ENCODE assay signal across 9 cellular contexts in genomic region chr1:201719812-201720521, GRCh38.
DNase-seq lines count a peak whose midpoint lies in the region; ATAC-seq, FAIRE-seq and TF ChIP-seq lines count a peak whose summit lies in the region.
"Had no signal": no experiment of that assay in that cellular context is flagged by ENCODE, and none has a peak within 500 bp of the region (broad histone marks: within the 10 kb centered on the region; RNA-seq: fewer than 3 reads in every experiment).

No MANE protein-coding gene starts in this region.

- TF ChIP-seq CTCF in bronchial epithelial cell (IDR thresholded peaks at IDR 0.05; ENCODE audit: insufficient read depth, low read length, severe bottlenecking) (no peak), keratinocyte (optimal IDR thresholded peaks at IDR 0.05 in 1 of 3, IDR thresholded peaks at IDR 0.05 in 1 of 3, conservative IDR thresholded peaks at IDR 0.05 in 1 of 3; ENCODE audit: extremely low read depth in 1 of 3, insufficient read depth in 2 of 3, low read length in 3 of 3) (no peak), MM.1S (IDR thresholded peaks at IDR 0.05; ENCODE audit: low read length) (no peak)

- H2AFZ ChIP-seq in keratinocyte (ENCODE audit: control insufficient read depth, low read length), result peak overlapping the region; percentile 13
- no peak overlapping the region for H2AFZ ChIP-seq in MM.1S (ENCODE audit: low read length)

- no peaks in the 10 kb centered on the region for H3F3A ChIP-seq in MM.1S (ENCODE audit: insufficient read depth, low read length)

- H3K27me3 Mint-ChIP-seq in stimulated activated naive CD8-positive, alpha-beta T cell treated with anti-CD3 and anti-CD28 coated beads, Interleukin-15, amount 100 ng/mL, for 72 hours, result peaks cover 2% of the 10 kb centered on the region

- DNase-seq in bronchial epithelial cell (ENCODE audit: low read depth) (peak; percentile 60), keratinocyte (ENCODE audit: low read depth, low spot score) (no peak), 8988T (no peak), MM.1S (no peak)
- no peak for DNase-seq in stimulated activated naive CD8-positive, alpha-beta T cell treated with anti-CD3 and anti-CD28 coated beads, Interleukin-15, amount 100 ng/mL, for 72 hours
- DNase-seq in activated naive CD4-positive, alpha-beta T cell treated with anti-CD3 and anti-CD28 coated beads, Interleukin-2, amount 50 U/mL, for 16 hours, result no peak

- dilution Hi-C loops in keratinocyte (cut with MboI; ENCODE audit: extremely low pct_ligation_motif_present, low sequenced_read_pairs), result no loop called here

- no peak for ATAC-seq in stimulated activated naive CD8-positive, alpha-beta T cell treated with anti-CD3 and anti-CD28 coated beads, Interleukin-15, amount 100 ng/mL, for 72 hours
- ATAC-seq in GM21360 (IDR thresholded peaks at IDR 0.05; ENCODE audit: unreplicated experiment), result no peak

- H3K4me3 Mint-ChIP-seq in stimulated activated naive CD8-positive, alpha-beta T cell treated with anti-CD3 and anti-CD28 coated beads, Interleukin-15, amount 100 ng/mL, for 72 hours, result no peak overlapping the region

- no peaks in the 10 kb centered on the region for H3K4me1 Mint-ChIP-seq in stimulated activated naive CD8-positive, alpha-beta T cell treated with anti-CD3 and anti-CD28 coated beads, Interleukin-15, amount 100 ng/mL, for 72 hours

- no peak for FAIRE-seq in bronchial epithelial cell (lab: Jason Lieb, UNC)
- no peak for FAIRE-seq in keratinocyte (lab: Jason Lieb, UNC)

- H3K9me1 ChIP-seq in keratinocyte (ENCODE audit: control insufficient read depth, extremely low read depth, insufficient read depth, low read length), result no peaks in the 10 kb centered on the region

- H3K79me2 ChIP-seq in keratinocyte (ENCODE audit: control insufficient read depth, insufficient read depth, low read length) (no peaks in the 10 kb centered on the region), MM.1S (ENCODE audit: low read length) (no peaks in the 10 kb centered on the region)

- no peaks in the 10 kb centered on the region for H3K9me2 ChIP-seq in MM.1S (replicated peaks; ENCODE audit: insufficient read depth, low read length)

- H3K9ac ChIP-seq in HUES6 (ENCODE audit: low read length) (peak overlapping the region; percentile 46), keratinocyte (ENCODE audit: control insufficient read depth, extremely low read depth, insufficient read depth, low read length) (peak overlapping the region; percentile 41), MM.1S (ENCODE audit: low read length) (no peak overlapping the region)

- H3K9me3 Mint-ChIP-seq in stimulated activated naive CD8-positive, alpha-beta T cell treated with anti-CD3 and anti-CD28 coated beads, Interleukin-15, amount 100 ng/mL, for 72 hours, result no peaks in the 10 kb centered on the region

- H3K9me3 ChIP-seq in HUES6 (ENCODE audit: control insufficient read depth, insufficient read depth, low read depth, low read length), result no peaks in the 10 kb centered on the region
- no peaks in the 10 kb centered on the region for H3K9me3 ChIP-seq in keratinocyte (ENCODE audit: control insufficient read depth, low read depth, low read length)
- no peaks in the 10 kb centered on the region for H3K9me3 ChIP-seq in MM.1S (replicated peaks; ENCODE audit: insufficient read depth, low read length)
- H3K9me3 ChIP-seq: SJSA1 had no signal

- no peaks in the 10 kb centered on the region for H4K20me1 ChIP-seq in keratinocyte (ENCODE audit: control insufficient read depth, extremely low read depth, insufficient read depth, low read length)
- H4K20me1 ChIP-seq in MM.1S (ENCODE audit: insufficient read depth, low read length), result no peaks in the 10 kb centered on the region

- H3K4me1 ChIP-seq in HUES6 (ENCODE audit: control insufficient read depth, insufficient read depth, low read length) (peaks cover 37% of the 10 kb centered on the region), keratinocyte (ENCODE audit: control insufficient read depth, extremely low read depth, insufficient read depth, low read length) (peaks cover 22% of the 10 kb centered on the region), MM.1S (ENCODE audit: low read length) (peaks cover 11% of the 10 kb centered on the region)

- H3K27ac ChIP-seq in HUES6 (ENCODE audit: low read depth, low read length) (no peak overlapping the region; the same call in 1 of the 2 replicates), keratinocyte (ENCODE audit: control insufficient read depth, insufficient read depth, low read length) (peak overlapping the region; percentile 31), MM.1S (ENCODE audit: low read length) (no peak overlapping the region)

- H3K27me3 ChIP-seq in HUES6 (ENCODE audit: control insufficient read depth, insufficient read depth, low read length) (no peaks in the 10 kb centered on the region), bronchial epithelial cell (ENCODE audit: control insufficient read depth, insufficient read depth, low read length) (no peaks in the 10 kb centered on the region), keratinocyte (ENCODE audit: control insufficient read depth, extremely low read depth, insufficient read depth, low read length) (no peaks in the 10 kb centered on the region), MM.1S (replicated peaks; ENCODE audit: insufficient read depth, low read length) (no peaks in the 10 kb centered on the region)
- H3K27me3 ChIP-seq: SJSA1 had no signal

- H3K27ac Mint-ChIP-seq in stimulated activated naive CD8-positive, alpha-beta T cell treated with anti-CD3 and anti-CD28 coated beads, Interleukin-15, amount 100 ng/mL, for 72 hours, result peak overlapping the region; percentile 18 to 87

- H3K36me3 ChIP-seq in HUES6 (ENCODE audit: control insufficient read depth, insufficient read depth, low read length), result no peaks in the 10 kb centered on the region
- H3K36me3 ChIP-seq in bronchial epithelial cell (ENCODE audit: control insufficient read depth, insufficient read depth, low read length), result no peaks in the 10 kb centered on the region
- H3K36me3 ChIP-seq in keratinocyte (ENCODE audit: control insufficient read depth in 2 of 2, extremely low read depth in 1 of 2, insufficient read depth in 2 of 2, low read length in 2 of 2), result no peaks in the 10 kb centered on the region
- H3K36me3 ChIP-seq in MM.1S (replicated peaks; ENCODE audit: insufficient read depth, low read length), result no peaks in the 10 kb centered on the region

- H3K4me3 ChIP-seq in HUES6 (ENCODE audit: low read depth, low read length), result no peak overlapping the region
- no peak overlapping the region for H3K4me3 ChIP-seq in bronchial epithelial cell (ENCODE audit: low read depth, low read length)
- H3K4me3 ChIP-seq in keratinocyte (ENCODE audit: control insufficient read depth in 2 of 3, extremely low read depth in 1 of 3, insufficient read depth in 2 of 3, low read depth in 1 of 3, low read length in 3 of 3), result no peak overlapping the region
- H3K4me3 ChIP-seq in MM.1S (ENCODE audit: low read length), result no peak overlapping the region
- H3K4me3 ChIP-seq: SJSA1 had no signal

- H3K4me2 ChIP-seq in keratinocyte (ENCODE audit: control insufficient read depth, extremely low read depth, insufficient read depth, low read depth, low read length), result peak overlapping the region; percentile 27
- no peak overlapping the region for H3K4me2 ChIP-seq in MM.1S (ENCODE audit: low read depth, low read length)
